In the genomic region with DNA sequence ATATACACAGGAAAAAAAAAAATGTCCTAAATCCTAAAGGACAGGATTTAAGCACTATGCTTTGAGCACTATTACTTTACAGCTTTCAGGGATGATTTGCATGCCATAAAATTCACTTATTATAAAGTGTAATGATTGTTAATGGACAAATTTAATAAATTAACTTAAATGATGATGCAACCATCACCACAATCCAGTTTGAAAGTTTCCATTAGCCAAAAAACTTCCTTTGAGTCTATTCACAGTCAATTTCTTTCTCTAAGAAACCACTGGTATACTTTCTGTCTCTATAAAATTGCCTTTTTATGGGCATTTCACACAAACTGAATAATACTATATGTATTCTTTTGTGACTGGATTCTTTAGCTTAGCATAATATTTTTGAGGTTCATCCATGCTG, we compare ENCODE assay signal across 19 cellular contexts.
DNase-seq lines count a peak whose midpoint lies in the region; ATAC-seq and TF ChIP-seq lines count a peak whose summit lies in the region.
"Had no signal": no experiment of that assay in that cellular context is flagged by ENCODE, and none has a peak within 500 bp of the region (broad histone marks: within the 10 kb centered on the region; RNA-seq: fewer than 3 reads in every experiment).

No MANE protein-coding gene starts in this region.

- no peaks in the 10 kb centered on the region for H3K9me3 ChIP-seq in vagina
- H3K9me3 ChIP-seq: BLaER1, Caco-2 had no signal

- H3K36me3 Mint-ChIP-seq in activated CD4-positive, alpha-beta T cell treated with anti-CD3 and anti-CD28 coated beads for 36 hours (ENCODE audit: low read depth): peaks cover 9% of the 10 kb centered on the region
- H3K36me3 Mint-ChIP-seq in activated naive CD4-positive, alpha-beta T cell treated with anti-CD3 and anti-CD28 coated beads, Interleukin-2, amount 50 U/mL, for 72 hours: peaks cover 6 to 15% of the 10 kb centered on the region in 2 donors
- peaks cover 2% of the 10 kb centered on the region for H3K36me3 Mint-ChIP-seq in activated naive CD4-positive, alpha-beta T cell treated with anti-CD3 and anti-CD28 coated beads, Interleukin-2, amount 10 ng/mL, durations not matched to agents 7 days and 5 days
- H3K36me3 Mint-ChIP-seq in stimulated activated naive CD8-positive, alpha-beta T cell treated with anti-CD3 and anti-CD28 coated beads, Interleukin-15, Interleukin-2, amounts not matched to agents 100 ng/mL and 50 ng/mL, for 24 hours (ENCODE audit: low read depth): peaks cover 21% of the 10 kb centered on the region
- H3K36me3 Mint-ChIP-seq: CD4-positive, CD25-positive, alpha-beta regulatory T cell; CD8-positive, alpha-beta T cell had no signal

- POLR2A ChIA-PET in activated CD4-positive, alpha-beta T cell treated with anti-CD3 and anti-CD28 coated beads for 36 hours (lab: Charles Lee): no interaction called here

- H3K9me3 Mint-ChIP-seq in activated CD4-positive, alpha-beta T cell treated with anti-CD3 and anti-CD28 coated beads for 36 hours (ENCODE audit: low read depth): no peaks in the 10 kb centered on the region
- H3K9me3 Mint-ChIP-seq in activated naive CD4-positive, alpha-beta T cell treated with anti-CD3 and anti-CD28 coated beads, Interleukin-2, amount 50 U/mL, for 72 hours: no peaks in the 10 kb centered on the region
- no peaks in the 10 kb centered on the region for H3K9me3 Mint-ChIP-seq in activated naive CD4-positive, alpha-beta T cell treated with anti-CD3 and anti-CD28 coated beads, Interleukin-2, amount 10 ng/mL, durations not matched to agents 7 days and 5 days
- H3K9me3 Mint-ChIP-seq in stimulated activated naive CD8-positive, alpha-beta T cell treated with anti-CD3 and anti-CD28 coated beads, Interleukin-15, Interleukin-2, amounts not matched to agents 100 ng/mL and 50 ng/mL, for 24 hours: no peaks in the 10 kb centered on the region
- H3K9me3 Mint-ChIP-seq in stimulated activated naive CD8-positive, alpha-beta T cell treated with anti-CD3 and anti-CD28 coated beads, Interleukin-15, amount 100 ng/mL, for 72 hours: no peaks in the 10 kb centered on the region
- H3K9me3 Mint-ChIP-seq: CD4-positive, CD25-positive, alpha-beta regulatory T cell; CD8-positive, alpha-beta T cell had no signal

- ATAC-seq in activated CD4-positive, alpha-beta T cell treated with anti-CD3 and anti-CD28 coated beads for 36 hours: no peak
- no peak for ATAC-seq in activated naive CD4-positive, alpha-beta T cell treated with anti-CD3 and anti-CD28 coated beads, Interleukin-2, amount 50 U/mL, for 72 hours
- ATAC-seq in stimulated activated naive CD8-positive, alpha-beta T cell treated with anti-CD3 and anti-CD28 coated beads, Interleukin-15, amount 100 ng/mL, for 72 hours: no peak
- ATAC-seq: CD8-positive, alpha-beta T cell had no signal

- intact Hi-C loops in activated CD4-positive, alpha-beta T cell treated with anti-CD3 and anti-CD28 coated beads for 36 hours (cut with DNase I, micrococcal nuclease): loop anchor here in 1 of 2 experiments (1.0 to 2.0 kb wide), 2 partner anchors 35 to 111 kb away; no protein-coding TSS in a partner anchor
- intact Hi-C loops in vagina (cut with DNase I): no loop called here

- no peak for TF ChIP-seq POLR2A in vagina (IDR thresholded peaks at IDR 0.05)

- peak overlapping the region; percentile 75 for H3K27ac ChIP-seq in vagina
- H3K27ac ChIP-seq: 22Rv1, BLaER1, C4-2B had no signal

- no peaks in the 10 kb centered on the region for H3K27me3 ChIP-seq in vagina
- H3K27me3 ChIP-seq: BLaER1 had no signal

- TF ChIP-seq CTCF in vagina (IDR thresholded peaks at IDR 0.05): no peak

- peaks cover 19% of the 10 kb centered on the region for H3K4me1 ChIP-seq in vagina
- H3K4me1 ChIP-seq: BLaER1, Caco-2 had no signal

- peaks cover 26% of the 10 kb centered on the region for H3K4me1 Mint-ChIP-seq in activated CD4-positive, alpha-beta T cell treated with anti-CD3 and anti-CD28 coated beads for 36 hours
- H3K4me1 Mint-ChIP-seq in activated naive CD4-positive, alpha-beta T cell treated with anti-CD3 and anti-CD28 coated beads, Interleukin-2, amount 10 ng/mL, durations not matched to agents 7 days and 5 days: no peaks in the 10 kb centered on the region
- H3K4me1 Mint-ChIP-seq in stimulated activated naive CD8-positive, alpha-beta T cell treated with anti-CD3 and anti-CD28 coated beads, Interleukin-15, Interleukin-2, amounts not matched to agents 100 ng/mL and 50 ng/mL, for 24 hours (ENCODE audit: low read depth): peaks cover 23% of the 10 kb centered on the region
- peaks cover 12% of the 10 kb centered on the region for H3K4me1 Mint-ChIP-seq in stimulated activated naive CD8-positive, alpha-beta T cell treated with anti-CD3 and anti-CD28 coated beads, Interleukin-15, amount 100 ng/mL, for 72 hours
- H3K4me1 Mint-ChIP-seq: B cell had no signal

- H3K27me3 Mint-ChIP-seq in activated CD4-positive, alpha-beta T cell treated with anti-CD3 and anti-CD28 coated beads for 36 hours: no peaks in the 10 kb centered on the region
- H3K27me3 Mint-ChIP-seq in activated naive CD4-positive, alpha-beta T cell treated with anti-CD3 and anti-CD28 coated beads, Interleukin-2, amount 10 ng/mL, durations not matched to agents 7 days and 5 days: no peaks in the 10 kb centered on the region
- H3K27me3 Mint-ChIP-seq in stimulated activated naive CD8-positive, alpha-beta T cell treated with anti-CD3 and anti-CD28 coated beads, Interleukin-15, Interleukin-2, amounts not matched to agents 100 ng/mL and 50 ng/mL, for 24 hours: no peaks in the 10 kb centered on the region
- H3K27me3 Mint-ChIP-seq in stimulated activated naive CD8-positive, alpha-beta T cell treated with anti-CD3 and anti-CD28 coated beads, Interleukin-15, amount 100 ng/mL, for 72 hours: no peaks in the 10 kb centered on the region
- H3K27me3 Mint-ChIP-seq: B cell; CD4-positive, CD25-positive, alpha-beta regulatory T cell had no signal

- no peaks in the 10 kb centered on the region for H3K36me3 ChIP-seq in vagina

- CTCF ChIA-PET in activated CD4-positive, alpha-beta T cell treated with anti-CD3 and anti-CD28 coated beads for 36 hours (lab: Charles Lee): interaction anchor here (0.7 kb wide), 1 partner anchor 212 kb away, joined by 3 read pairs; no protein-coding TSS in a partner anchor
- CTCF ChIA-PET in activated naive CD4-positive, alpha-beta T cell treated with anti-CD3 and anti-CD28 coated beads, Interleukin-2, amount 10 ng/mL, durations not matched to agents 7 days and 5 days (lab: Charles Lee): interaction anchor here (0.9 kb wide), 1 partner anchor 113 kb away, joined by 3 read pairs; no protein-coding TSS in a partner anchor

- no peak overlapping the region for H3K4me3 ChIP-seq in vagina
- H3K4me3 ChIP-seq: BLaER1 had no signal

- peak overlapping the region; percentile 84 for H3K27ac Mint-ChIP-seq in activated CD4-positive, alpha-beta T cell treated with anti-CD3 and anti-CD28 coated beads for 36 hours
- H3K27ac Mint-ChIP-seq in activated naive CD4-positive, alpha-beta T cell treated with anti-CD3 and anti-CD28 coated beads, Interleukin-2, amount 50 U/mL, for 72 hours: peak overlapping the region; percentile 2 to 74
- no peak overlapping the region for H3K27ac Mint-ChIP-seq in activated naive CD4-positive, alpha-beta T cell treated with anti-CD3 and anti-CD28 coated beads, Interleukin-2, amount 10 ng/mL, durations not matched to agents 7 days and 5 days
- peak overlapping the region; percentile 65 for H3K27ac Mint-ChIP-seq in stimulated activated naive CD8-positive, alpha-beta T cell treated with anti-CD3 and anti-CD28 coated beads, Interleukin-15, Interleukin-2, amounts not matched to agents 100 ng/mL and 50 ng/mL, for 24 hours
- no peak overlapping the region for H3K27ac Mint-ChIP-seq in stimulated activated naive CD8-positive, alpha-beta T cell treated with anti-CD3 and anti-CD28 coated beads, Interleukin-15, amount 100 ng/mL, for 72 hours
- H3K27ac Mint-ChIP-seq: B cell; CD8-positive, alpha-beta T cell had no signal

- no peak overlapping the region for H3K4me3 Mint-ChIP-seq in activated CD4-positive, alpha-beta T cell treated with anti-CD3 and anti-CD28 coated beads for 36 hours
- no peak overlapping the region for H3K4me3 Mint-ChIP-seq in activated naive CD4-positive, alpha-beta T cell treated with anti-CD3 and anti-CD28 coated beads, Interleukin-2, amount 10 ng/mL, durations not matched to agents 7 days and 5 days
- no peak overlapping the region for H3K4me3 Mint-ChIP-seq in stimulated activated naive CD8-positive, alpha-beta T cell treated with anti-CD3 and anti-CD28 coated beads, Interleukin-15, Interleukin-2, amounts not matched to agents 100 ng/mL and 50 ng/mL, for 24 hours
- H3K4me3 Mint-ChIP-seq in stimulated activated naive CD8-positive, alpha-beta T cell treated with anti-CD3 and anti-CD28 coated beads, Interleukin-15, amount 100 ng/mL, for 72 hours: no peak overlapping the region
- H3K4me3 Mint-ChIP-seq: B cell; CD4-positive, CD25-positive, alpha-beta regulatory T cell; CD8-positive, alpha-beta T cell had no signal

- DNase-seq in activated CD4-positive, alpha-beta T cell treated with anti-CD3 and anti-CD28 coated beads for 36 hours: no peak
- DNase-seq in activated CD4-positive, alpha-beta T cell treated with anti-CD3 and anti-CD28 coated beads for 48 hours: no peak
- no peak for DNase-seq in activated naive CD4-positive, alpha-beta T cell treated with anti-CD3 and anti-CD28 coated beads, Interleukin-2, amount 50 U/mL, for 72 hours (ENCODE audit: low spot score in 2 of 2)
- DNase-seq in activated naive CD4-positive, alpha-beta T cell treated with anti-CD3 and anti-CD28 coated beads, Interleukin-2, amount 10 ng/mL, durations not matched to agents 7 days and 5 days: no peak
- DNase-seq in stimulated activated naive CD8-positive, alpha-beta T cell treated with anti-CD3 and anti-CD28 coated beads, Interleukin-15, amount 100 ng/mL, for 72 hours: no peak
- DNase-seq in vagina (ENCODE audit: extremely low spot score in 2 of 2) (no peak), NOMO-1 (lab: John Stamatoyannopoulos, UW; ENCODE audit: unreplicated experiment in 2 of 2) (no peak)
- DNase-seq: Caco-2; CD4-positive, CD25-positive, alpha-beta regulatory T cell; CD8-positive, alpha-beta T cell; DMS153; DND-41; H7; HCEC 1CT had no signal

Comparison
In these comparisons a context has a peak if more than half of its experiments do, and no peak if none do; other contexts are left out.
1. H3K27ac Mint-ChIP-seq: peak in activated CD4-positive, alpha-beta T cell treated with anti-CD3 and anti-CD28 coated beads for 36 hours (single experiment), activated naive CD4-positive, alpha-beta T cell treated with anti-CD3 and anti-CD28 coated beads, Interleukin-2, amount 50 U/mL, for 72 hours (2 of 2) and stimulated activated naive CD8-positive, alpha-beta T cell treated with anti-CD3 and anti-CD28 coated beads, Interleukin-15, Interleukin-2, amounts not matched to agents 100 ng/mL and 50 ng/mL, for 24 hours (single experiment); none in activated naive CD4-positive, alpha-beta T cell treated with anti-CD3 and anti-CD28 coated beads, Interleukin-2, amount 10 ng/mL, durations not matched to agents 7 days and 5 days (single experiment) and stimulated activated naive CD8-positive, alpha-beta T cell treated with anti-CD3 and anti-CD28 coated beads, Interleukin-15, amount 100 ng/mL, for 72 hours (0 of 2).